ENCODE assay signal across 1 cellular context in genomic region chr7:1554332-1555045, GRCh38.
A peak's percentile ranks its signal among the peaks of the same experiment; 100 is the strongest.
TF ChIP-seq lines count a peak whose summit lies in the region.

No MANE protein-coding gene starts in this region.

TF ChIP-seq in HepG2, 621 proteins besides CTCF, POLR2A, EP300 and RAD21 (continued from another document):
- no peak for TF ChIP-seq PAXIP1 (CRISPR knock-in tag; conservative IDR thresholded peaks at IDR 0.05)
- peak; percentile 99 for TF ChIP-seq ZNF629 (CRISPR knock-in tag; conservative IDR thresholded peaks at IDR 0.05)
- TF ChIP-seq GLMP (CRISPR knock-in tag; IDR thresholded peaks at IDR 0.05; ENCODE audit: borderline replicate concordance) = no peak
- no peak for TF ChIP-seq NFYB (CRISPR knock-in tag; IDR thresholded peaks at IDR 0.05)
- no peak for TF ChIP-seq ZC3H13 (CRISPR knock-in tag; IDR thresholded peaks at IDR 0.05)
- TF ChIP-seq PRDM15 (CRISPR knock-in tag; IDR thresholded peaks at IDR 0.05) = no peak
- TF ChIP-seq ZBTB34 (CRISPR knock-in tag; IDR thresholded peaks at IDR 0.05) = no peak
- TF ChIP-seq ZNF879 (CRISPR knock-in tag; IDR thresholded peaks at IDR 0.05) = no peak
- TF ChIP-seq YEATS4 (CRISPR knock-in tag; IDR thresholded peaks at IDR 0.05; ENCODE audit: borderline replicate concordance) = no peak
- TF ChIP-seq CREB1 (IDR thresholded peaks at IDR 0.05) = no peak
- TF ChIP-seq CREB1 (CRISPR knock-in tag; IDR thresholded peaks at IDR 0.05) = no peak
